ENCODE assay signal across 9 cellular contexts in the genomic region with DNA sequence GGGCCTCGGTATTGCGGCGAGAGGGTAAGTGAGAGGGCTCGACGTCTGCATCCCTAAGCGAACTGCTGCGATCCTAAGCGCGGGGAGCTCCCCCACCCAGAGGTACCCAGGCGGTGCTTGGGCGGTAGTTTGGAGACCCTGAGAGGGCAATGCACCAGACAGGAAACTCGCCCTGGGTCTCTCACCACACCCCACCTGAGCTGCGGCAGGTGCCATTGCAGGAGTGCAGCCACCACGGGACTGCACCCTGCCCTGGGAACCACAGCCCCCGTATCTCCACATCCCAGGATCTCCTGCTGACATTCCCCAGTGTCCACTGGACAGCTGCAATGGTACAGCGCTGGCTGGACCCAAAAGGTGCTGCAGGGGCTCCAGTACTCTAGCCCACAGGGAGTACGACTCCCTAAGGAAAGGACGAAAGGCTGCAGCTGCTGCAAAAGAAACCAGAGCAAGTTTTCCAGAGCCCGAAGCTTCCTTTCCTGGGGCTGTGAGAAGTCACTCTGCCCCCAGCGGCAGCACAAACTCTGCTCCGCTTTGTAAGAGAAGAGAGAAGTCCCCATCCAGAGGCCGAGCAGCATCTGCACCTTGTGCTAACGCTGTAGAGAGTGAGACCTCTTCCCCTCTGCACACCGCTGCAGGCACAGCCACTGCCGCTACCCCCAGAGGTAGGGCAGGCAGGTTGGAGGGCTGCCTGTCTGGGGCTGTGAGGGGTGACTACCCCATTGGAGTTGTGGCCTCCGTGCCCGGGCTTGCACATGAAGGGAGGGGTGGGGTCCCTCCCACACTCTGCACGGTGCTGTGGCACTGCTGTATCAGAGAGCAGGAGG. TPM values are rescaled to one million over a fixed set of nuclear protein-coding genes. Genes with fewer than 3 reads are reported as not detected.
DNase-seq lines count a peak whose midpoint lies in the region; ATAC-seq and TF ChIP-seq lines count a peak whose summit lies in the region.
"Had no signal": no experiment of that assay in that cellular context is flagged by ENCODE, and none has a peak within 500 bp of the region (broad histone marks: within the 10 kb centered on the region; RNA-seq: fewer than 3 reads in every experiment).

No MANE protein-coding gene starts in this region.

- H2AFZ ChIP-seq in OCI-LY1 (ENCODE audit: low read length): no peak overlapping the region

- ATAC-seq in GM19043 (IDR thresholded peaks at IDR 0.05; ENCODE audit: low read depth, unreplicated experiment): peak; percentile 88
- peak; percentile 79 for ATAC-seq in HG03378 (IDR thresholded peaks at IDR 0.05; ENCODE audit: unreplicated experiment)
- peak; percentile 33 to 89 (median 84) for ATAC-seq in heart left ventricle
- ATAC-seq in omental fat pad (ENCODE audit: low FRiP score): peak; percentile 48

- peak overlapping the region; percentile 62 for H3K4me2 ChIP-seq in OCI-LY1 (ENCODE audit: low read length)

- TF ChIP-seq CTCF in C4-2B (conservative IDR thresholded peaks at IDR 0.05) (peak; percentile 19), OCI-LY1 (IDR thresholded peaks at IDR 0.05; ENCODE audit: low read length) (peak; percentile 57), heart left ventricle (IDR thresholded peaks at IDR 0.05) (peak in 11 of 12 donors; percentile 25 to 64 (median 40)), omental fat pad (IDR thresholded peaks at IDR 0.05) (no peak)

- DNase-seq in activated naive CD8-positive, alpha-beta T cell treated with anti-CD3 and anti-CD28 coated beads for 36 hours: peak; percentile 38
- DNase-seq in heart left ventricle (peak; percentile 38 to 71 (median 47)), omental fat pad (ENCODE audit: low spot score) (no peak), GDM1 (lab: John Stamatoyannopoulos, UW) (no peak)

- H3K4me3 ChIP-seq in OCI-LY1 (ENCODE audit: low read depth, low read length, poor library complexity, severe bottlenecking) (peak overlapping the region; percentile 44), heart left ventricle (peak overlapping the region in 11 of 12 donors; percentile 30 to 63 (median 51))
- H3K4me3 ChIP-seq: SK-N-MC had no signal

- peaks cover 9% of the 10 kb centered on the region for H3K4me1 Mint-ChIP-seq in activated naive CD8-positive, alpha-beta T cell treated with anti-CD3 and anti-CD28 coated beads for 36 hours

- TF ChIP-seq POLR2A in heart left ventricle (IDR thresholded peaks at IDR 0.05): no peak

- no peaks in the 10 kb centered on the region for H3K79me2 ChIP-seq in OCI-LY1 (ENCODE audit: insufficient read depth, low read length)

- peaks cover 51% of the 10 kb centered on the region for H3K27me3 Mint-ChIP-seq in activated naive CD8-positive, alpha-beta T cell treated with anti-CD3 and anti-CD28 coated beads for 36 hours

- peak overlapping the region; percentile 75 for H3K4me3 Mint-ChIP-seq in activated naive CD8-positive, alpha-beta T cell treated with anti-CD3 and anti-CD28 coated beads for 36 hours

- no peak overlapping the region for H3K9ac ChIP-seq in OCI-LY1 (ENCODE audit: low read length)

- H3K27me3 ChIP-seq in OCI-LY1 (ENCODE audit: insufficient read depth, low read length): no peaks in the 10 kb centered on the region
- H3K27me3 ChIP-seq in heart left ventricle: peaks cover 0 to 38% (median 16%) of the 10 kb centered on the region in 9 donors

- WGBS in heart left ventricle, 4 donors: 2 to 3% (median 2%) methylated on average over 25 to 28 of the region's 28 CpGs

- H3F3A ChIP-seq in OCI-LY1 (ENCODE audit: insufficient read depth, low read length): no peaks in the 10 kb centered on the region

- intact Hi-C loops in heart left ventricle (cut with DNase I): loop anchor here in 9 of 10 donors (5.0 to 10.0 kb wide), 7 partner anchors 147 to 632 kb away; no protein-coding TSS in a partner anchor

- no peak overlapping the region for H3K27ac ChIP-seq in C4-2B
- no peak overlapping the region for H3K27ac ChIP-seq in OCI-LY1 (ENCODE audit: low read depth, low read length, poor library complexity, severe bottlenecking)
- H3K27ac ChIP-seq in heart left ventricle: no peak overlapping the region
- H3K27ac ChIP-seq: SK-N-MC had no signal

- H3K36me3 ChIP-seq in OCI-LY1 (ENCODE audit: insufficient read depth, low read length) (no peaks in the 10 kb centered on the region; the same call in 1 of the 2 replicates), heart left ventricle (no peaks in the 10 kb centered on the region)

- H3K9me2 ChIP-seq in OCI-LY1 (ENCODE audit: low read depth, low read length): no peaks in the 10 kb centered on the region

- H3K9me3 Mint-ChIP-seq in activated naive CD8-positive, alpha-beta T cell treated with anti-CD3 and anti-CD28 coated beads for 36 hours: no peaks in the 10 kb centered on the region

- peaks cover 12% of the 10 kb centered on the region for H3K4me1 ChIP-seq in OCI-LY1 (ENCODE audit: insufficient read depth, low read length, severe bottlenecking)
- peaks cover 0 to 18% (median 9%) of the 10 kb centered on the region in 12 donors for H3K4me1 ChIP-seq in heart left ventricle

- H4K20me1 ChIP-seq in OCI-LY1 (ENCODE audit: insufficient read depth, low read length): no peaks in the 10 kb centered on the region

- no peaks in the 10 kb centered on the region for H3K36me3 Mint-ChIP-seq in activated naive CD8-positive, alpha-beta T cell treated with anti-CD3 and anti-CD28 coated beads for 36 hours

- no peaks in the 10 kb centered on the region for H3K9me3 ChIP-seq in OCI-LY1 (ENCODE audit: low read length)
- H3K9me3 ChIP-seq in heart left ventricle: peaks cover 0 to 2% (median 0%) of the 10 kb centered on the region in 12 donors

- H3K27ac Mint-ChIP-seq in activated naive CD8-positive, alpha-beta T cell treated with anti-CD3 and anti-CD28 coated beads for 36 hours: no peak overlapping the region

RNA-seq across cellular contexts. Expression of a gene that starts 31.1 kb away (rescaled TPM):
- 10 to 100 TPM; 19.1 to 19.8 TPM for total RNA-seq in activated naive CD8-positive, alpha-beta T cell treated with anti-CD3 and anti-CD28 coated beads for 36 hours
- total RNA-seq in heart left ventricle: 10 to 100 TPM; 14.8 to 30.6 (median 17.7) TPM
- polyA plus RNA-seq in heart left ventricle: 1 to 10 TPM; 8.7 to 9.1 TPM
- total RNA-seq in omental fat pad: 100 to 1,000 TPM in 1 of 4 donors, 10 to 100 TPM in 3; 65.6 to 107 (median 73.9) TPM

Comparison
In these comparisons a context has a peak if more than half of its experiments do, and no peak if none do; other contexts are left out.
1. CTCF ChIP-seq: peak in C4-2B (single experiment), OCI-LY1 (single experiment) and heart left ventricle (11 of 12); none in omental fat pad (0 of 3).
2. DNase-seq: peak in activated naive CD8-positive, alpha-beta T cell treated with anti-CD3 and anti-CD28 coated beads for 36 hours (single experiment) and heart left ventricle (5 of 5); none in omental fat pad (single experiment) and GDM1 (single experiment).
3. Peak in every context shown above with its lines, with median percentiles within 50 percentile points of each other: ATAC-seq.